ENCODE assay signal across 2 cellular contexts in genomic region chr11:93361435-93361834, GRCh38.
TF ChIP-seq lines count a peak whose summit lies in the region.

No MANE protein-coding gene starts in this region.

TF ChIP-seq in SK-N-SH, 30 proteins besides CTCF, POLR2A, EP300 and RAD21 (continued from another document):
- TF ChIP-seq USF2 (IDR thresholded peaks at IDR 0.05; ENCODE audit: borderline replicate concordance, low read depth, low read length) (no peak), ELF1 (IDR thresholded peaks at IDR 0.05) (no peak), NFIC (IDR thresholded peaks at IDR 0.05; ENCODE audit: borderline replicate concordance) (no peak), RXRA (IDR thresholded peaks at IDR 0.05; ENCODE audit: borderline replicate concordance, low read depth) (no peak), REST (IDR thresholded peaks at IDR 0.05; ENCODE audit: low read depth, low read length) (no peak), RFX5 (IDR thresholded peaks at IDR 0.05; ENCODE audit: low read length) (no peak), MAX (IDR thresholded peaks at IDR 0.05; ENCODE audit: low read depth) (no peak), EZH2phosphoT487 (IDR thresholded peaks at IDR 0.05; ENCODE audit: borderline replicate concordance, low read depth) (no peak), CHD2 (IDR thresholded peaks at IDR 0.05; ENCODE audit: low read length, partially characterized antibody) (no peak), PBX3 (IDR thresholded peaks at IDR 0.05) (no peak), TAF1 (IDR thresholded peaks at IDR 0.05; ENCODE audit: borderline replicate concordance, low read depth, low read length) (no peak), FOXM1 (IDR thresholded peaks at IDR 0.05; ENCODE audit: low read depth) (no peak)

TF ChIP-seq in SK-N-SH treated with all-trans-retinoic acid at 6 μM for 48 hours, 23 proteins besides CTCF, POLR2A, EP300 and RAD21:
- TF ChIP-seq CSRNP3 (CRISPR knock-in tag; IDR thresholded peaks at IDR 0.05): no peak
- no peak for TF ChIP-seq ZNF8 (CRISPR knock-in tag; IDR thresholded peaks at IDR 0.05)
- no peak for TF ChIP-seq ZNF565 (CRISPR knock-in tag; conservative IDR thresholded peaks at IDR 0.05; ENCODE audit: low read depth)
- TF ChIP-seq ARNTL (CRISPR knock-in tag; IDR thresholded peaks at IDR 0.05; ENCODE audit: borderline replicate concordance, low read depth): no peak
- no peak for TF ChIP-seq BACH2 (CRISPR knock-in tag; IDR thresholded peaks at IDR 0.05; ENCODE audit: borderline replicate concordance)
- no peak for TF ChIP-seq ZFP30 (CRISPR knock-in tag; IDR thresholded peaks at IDR 0.05)
- no peak for TF ChIP-seq GLIS3 (CRISPR knock-in tag; IDR thresholded peaks at IDR 0.05)
- no peak for TF ChIP-seq ZNF70 (CRISPR knock-in tag; IDR thresholded peaks at IDR 0.05)
- no peak for TF ChIP-seq TCF4 (CRISPR knock-in tag; IDR thresholded peaks at IDR 0.05; ENCODE audit: borderline replicate concordance)
